In genomic region chr7:143887078-143887477, GRCh38 we compare ENCODE assay signal across 1 cellular context.
TF ChIP-seq lines count a peak whose summit lies in the region.

No MANE protein-coding gene starts in this region.

TF ChIP-seq in K562, 482 proteins besides CTCF, POLR2A, EP300 and RAD21:
- TF ChIP-seq CCNT2 (IDR thresholded peaks at IDR 0.05; ENCODE audit: borderline replicate concordance, extremely low read depth, insufficient read length, low read depth, low read length), result no peak
- peak; percentile 97 for TF ChIP-seq CEBPB (tag; IDR thresholded peaks at IDR 0.05)
- 0 out of 2 replicates have a peak, but pooled peaks have one; percentile 47 for TF ChIP-seq IRF9 (tag; IDR thresholded peaks at IDR 0.05)
- no peak for TF ChIP-seq CEBPG (CRISPR knock-in tag; IDR thresholded peaks at IDR 0.05)
- TF ChIP-seq CEBPG (tag; conservative IDR thresholded peaks at IDR 0.05 in 1 of 2, IDR thresholded peaks at IDR 0.05 in 1 of 2), result peak; percentile 83 to 99
